13 cellular contexts compared by ENCODE assay signal in the genomic region with DNA sequence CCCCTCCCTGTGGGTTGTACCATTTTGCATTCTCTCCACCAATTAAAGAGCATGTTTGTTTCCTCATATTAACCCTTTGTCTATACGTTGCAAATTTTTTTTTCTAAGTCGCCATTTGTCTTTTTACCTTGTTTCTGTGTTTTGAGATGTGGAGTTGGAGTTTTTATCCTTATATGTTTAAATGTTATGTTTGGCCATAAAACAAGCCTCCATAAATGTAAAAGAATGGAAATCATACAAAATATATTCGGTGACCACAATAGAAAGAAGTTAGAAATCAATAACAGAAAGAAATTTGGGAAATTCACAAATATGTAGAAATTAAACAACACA.
"Had no signal": no experiment of that assay in that cellular context is flagged by ENCODE, and none has a peak within 500 bp of the region (broad histone marks: within the 10 kb centered on the region; RNA-seq: fewer than 3 reads in every experiment).

No MANE protein-coding gene starts in this region.

- H3K4me3 ChIP-seq: thoracic aorta had no signal

- H3K27ac Mint-ChIP-seq: activated T-helper 17 cell treated with anti-CD3 and anti-CD28 coated beads, Interleukin-2, amount 50 U/mL, for 72 hours; natural killer cell had no signal

- H3K4me3 Mint-ChIP-seq: activated T-helper 17 cell treated with anti-CD3 and anti-CD28 coated beads, Interleukin-2, amount 50 U/mL, for 72 hours; natural killer cell had no signal

- H3K27ac ChIP-seq: epithelial cell of prostate, neutrophil, thoracic aorta had no signal

- H3K9me3 Mint-ChIP-seq: activated T-helper 17 cell treated with anti-CD3 and anti-CD28 coated beads, Interleukin-2, amount 50 U/mL, for 72 hours; natural killer cell had no signal

- H3K4me1 Mint-ChIP-seq: activated T-helper 17 cell treated with anti-CD3 and anti-CD28 coated beads, Interleukin-2, amount 50 U/mL, for 72 hours; natural killer cell had no signal

- ATAC-seq: activated T-helper 17 cell treated with anti-CD3 and anti-CD28 coated beads, Interleukin-2, amount 50 U/mL, for 72 hours; left ventricle myocardium superior; natural killer cell had no signal

- H3K27me3 ChIP-seq: neutrophil had no signal

- DNase-seq: activated naive CD4-positive, alpha-beta T cell treated with Interleukin-2 at 50 U/mL for 16 hours; aorta; foreskin melanocyte; head of caudate nucleus; kidney glomerular epithelial cell; left ventricle myocardium superior; mesendoderm; natural killer cell; stimulated activated CD4-positive, alpha-beta T cell treated with anti-CD3 and anti-CD28 coated beads, Interleukin-1b, Interleukin-23, amount 100 ng/mL, for 48 hours had no signal
